Comparison of ENCODE assay signal across 16 cellular contexts in the genomic region with DNA sequence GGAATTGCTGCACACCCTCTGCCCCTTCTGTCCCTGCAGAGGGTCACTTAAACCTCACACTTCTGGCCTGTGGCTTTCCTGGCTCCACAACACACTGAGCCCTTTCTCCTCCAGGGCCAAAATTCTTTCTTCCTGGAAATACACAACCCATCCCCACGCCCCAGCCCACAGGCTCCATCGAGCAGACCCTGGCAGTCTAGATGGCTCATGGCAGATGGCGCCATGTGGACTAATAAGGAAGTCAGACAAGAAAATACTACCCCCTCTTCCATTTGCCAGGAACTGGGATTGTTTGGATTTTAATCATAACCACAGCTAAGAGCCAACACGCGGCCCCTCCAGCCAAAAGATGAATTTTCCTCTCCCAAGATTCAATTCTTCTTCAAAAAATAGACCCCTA.
DNase-seq lines count a peak whose midpoint lies in the region; ATAC-seq and TF ChIP-seq lines count a peak whose summit lies in the region.
"Had no signal": no experiment of that assay in that cellular context is flagged by ENCODE, and none has a peak within 500 bp of the region (broad histone marks: within the 10 kb centered on the region; RNA-seq: fewer than 3 reads in every experiment).

No MANE protein-coding gene starts in this region.

- no peak overlapping the region for H3K4me3 Mint-ChIP-seq in nephron progenitor cell
- H3K4me3 Mint-ChIP-seq: CD4-positive, alpha-beta T cell; H9 had no signal

- no peak for ATAC-seq in GM21786 (IDR thresholded peaks at IDR 0.05; ENCODE audit: unreplicated experiment)
- ATAC-seq: A549, GM12878, HepG2 had no signal

- TF ChIP-seq CTCF in nephron progenitor cell (IDR thresholded peaks at IDR 0.05): no peak

- H3K4me1 Mint-ChIP-seq in nephron progenitor cell: no peaks in the 10 kb centered on the region
- H3K4me1 Mint-ChIP-seq: H9 had no signal

- H3K27ac Mint-ChIP-seq in nephron progenitor cell: no peak overlapping the region
- H3K27ac Mint-ChIP-seq: CD4-positive, alpha-beta T cell; H9 had no signal

- H3K9me3 Mint-ChIP-seq in nephron progenitor cell: peaks cover 4% of the 10 kb centered on the region
- H3K9me3 Mint-ChIP-seq: CD4-positive, alpha-beta T cell had no signal

- H3K36me3 Mint-ChIP-seq in nephron progenitor cell (ENCODE audit: low read depth): no peaks in the 10 kb centered on the region

- DNase-seq in DMS 273 (lab: John Stamatoyannopoulos, UW; ENCODE audit: unreplicated experiment): peak; percentile 43
- DNase-seq in DMS 273 treated with DMSO at 0.1 percent for 48 hours (lab: John Stamatoyannopoulos, UW): no peak
- peak; percentile 59 for DNase-seq in NCI-H446 treated with DMSO at 0.1 percent for 48 hours (lab: John Stamatoyannopoulos, UW)
- peak; percentile 59 for DNase-seq in myocyte (ENCODE audit: low read depth)
- DNase-seq in stimulated activated CD4-positive, alpha-beta T cell treated with anti-CD3 and anti-CD28 coated beads, Interleukin-2, amount 100 ng/mL, for 48 hours: no peak
- DNase-seq in nephron progenitor cell: no peak
- DNase-seq: AML-193; Caco-2; CD4-positive, alpha-beta T cell; DND-41; EL; H9 had no signal

- H3K27me3 Mint-ChIP-seq in nephron progenitor cell (ENCODE audit: low read depth, poor library complexity): peaks cover 40% of the 10 kb centered on the region

Comparison
In these comparisons a context has a peak if more than half of its experiments do, and no peak if none do; other contexts are left out.
1. DNase-seq: peak in DMS 273 (single experiment), NCI-H446 treated with DMSO at 0.1 percent for 48 hours (single experiment) and myocyte (single experiment); none in DMS 273 treated with DMSO at 0.1 percent for 48 hours (single experiment), stimulated activated CD4-positive, alpha-beta T cell treated with anti-CD3 and anti-CD28 coated beads, Interleukin-2, amount 100 ng/mL, for 48 hours (0 of 2) and nephron progenitor cell (single experiment).